8 cellular contexts compared by ENCODE assay signal in genomic region chr19:33778089-33778791, GRCh38.
A peak's percentile ranks its signal among the peaks of the same experiment; 100 is the strongest.
DNase-seq lines count a peak whose midpoint lies in the region; ATAC-seq lines count a peak whose summit lies in the region.

No MANE protein-coding gene starts in this region.

- DNase-seq in SIG-M5 treated with dmso at 0.1 percent for 504 hours (lab: John Stamatoyannopoulos, UW; ENCODE audit: unreplicated experiment) (peak; percentile 65), SIG-M5 (lab: John Stamatoyannopoulos, UW) (no peak), NCI-H2227 (lab: John Stamatoyannopoulos, UW; ENCODE audit: unreplicated experiment) (peak; percentile 99), cerebellar cortex (ENCODE audit: low spot score) (peak; percentile 69), left kidney (ENCODE audit: low read depth, low spot score) (peak; percentile 84)
- peak; percentile 77 to 82 for DNase-seq in activated CD4-positive, alpha-beta T cell treated with anti-CD3 and anti-CD28 coated beads for 24 hours (ENCODE audit: low read depth in 2 of 2)
- peak; percentile 75 to 87 for DNase-seq in stimulated activated CD4-positive, alpha-beta T cell treated with anti-CD3 and anti-CD28 coated beads, Interleukin-4, amount 100 ng/mL, for 48 hours (ENCODE audit: low read depth in 2 of 2)

- ATAC-seq in HG03066 (IDR thresholded peaks at IDR 0.05; ENCODE audit: low read depth, unreplicated experiment), result peak; percentile 78
